Comparison of ENCODE assay signal across 9 cellular contexts in genomic region chr2:196783431-196784094, GRCh38. TPM values are rescaled to one million over a fixed set of nuclear protein-coding genes. Genes with fewer than 3 reads are reported as not detected.
DNase-seq lines count a peak whose midpoint lies in the region; ATAC-seq and TF ChIP-seq lines count a peak whose summit lies in the region.
"Had no signal": no experiment of that assay in that cellular context is flagged by ENCODE, and none has a peak within 500 bp of the region (broad histone marks: within the 10 kb centered on the region; RNA-seq: fewer than 3 reads in every experiment).

No MANE protein-coding gene starts in this region.

- H2BK12ac ChIP-seq in H9 (ENCODE audit: insufficient read length, low read depth, low read length), result no peak overlapping the region

- peaks cover 0 to 96% of the 10 kb centered on the region in 2 donors for H3K36me3 ChIP-seq in left lung

- peak; percentile 16 for DNase-seq in GM12864 (ENCODE audit: low read depth)
- DNase-seq in H9, result no peak
- peak; percentile 71 for DNase-seq in activated CD4-positive, alpha-beta memory T cell treated with anti-CD3 and anti-CD28 coated beads for 36 hours
- no peak for DNase-seq in left lung
- no peak for DNase-seq in NCI-H510A (lab: John Stamatoyannopoulos, UW)
- no peak for DNase-seq in HuH-7.5 (ENCODE audit: low spot score)
- DNase-seq in central memory CD4-positive, alpha-beta T cell, result no peak

- POLR2A ChIA-PET in activated CD4-positive, alpha-beta memory T cell treated with anti-CD3 and anti-CD28 coated beads for 36 hours (lab: Charles Lee), result no interaction called here

- H3K9me3 Mint-ChIP-seq in H9, result no peaks in the 10 kb centered on the region
- no peaks in the 10 kb centered on the region for H3K9me3 Mint-ChIP-seq in activated CD4-positive, alpha-beta memory T cell treated with anti-CD3 and anti-CD28 coated beads for 36 hours

- no peak overlapping the region for H2AFZ ChIP-seq in H9 (ENCODE audit: low read length)

- H3K4me3 ChIP-seq in GM12864 (ENCODE audit: low read depth, low read length) (no peak overlapping the region), left lung (no peak overlapping the region)

- no peak overlapping the region for H3K18ac ChIP-seq in H9 (ENCODE audit: insufficient read length, low read depth, low read length)

- H3K23ac ChIP-seq in H9 (ENCODE audit: insufficient read length, low read depth, low read length), result no peak overlapping the region

- no peak overlapping the region for H3K9ac ChIP-seq in H9 (ENCODE audit: extremely low read depth, insufficient read length, low read length)

- H3K27me3 ChIP-seq in H9 (ENCODE audit: insufficient read depth, low read length) (no peaks in the 10 kb centered on the region), left lung (no peaks in the 10 kb centered on the region)

- H4K91ac ChIP-seq in H9 (ENCODE audit: insufficient read length, low read depth, low read length), result no peak overlapping the region

- H2BK120ac ChIP-seq in H9 (ENCODE audit: low read depth, low read length, poor library complexity, severe bottlenecking), result no peak overlapping the region

- no peak overlapping the region for H3T11ph ChIP-seq in H9 (ENCODE audit: low read length)

- no peak overlapping the region for H2BK15ac ChIP-seq in H9 (ENCODE audit: low read depth, low read length)

- H2BK5ac ChIP-seq in H9 (ENCODE audit: insufficient read length, low read length), result no peak overlapping the region

- H3K4ac ChIP-seq in H9 (ENCODE audit: low read depth, low read length), result no peak overlapping the region

- no peaks in the 10 kb centered on the region for H3K79me2 ChIP-seq in H9 (ENCODE audit: insufficient read depth, low read length)

- no peak overlapping the region for H3K4me3 Mint-ChIP-seq in H9
- H3K4me3 Mint-ChIP-seq in activated CD4-positive, alpha-beta memory T cell treated with anti-CD3 and anti-CD28 coated beads for 36 hours, result no peak overlapping the region

- no peaks in the 10 kb centered on the region for H3K4me1 Mint-ChIP-seq in H9
- peaks cover 15% of the 10 kb centered on the region for H3K4me1 Mint-ChIP-seq in activated CD4-positive, alpha-beta memory T cell treated with anti-CD3 and anti-CD28 coated beads for 36 hours (ENCODE audit: low read depth)

- H3K4me2 ChIP-seq in H9 (ENCODE audit: insufficient read depth, insufficient read length, low read length), result no peak overlapping the region

- no peaks in the 10 kb centered on the region for H3K23me2 ChIP-seq in H9 (ENCODE audit: insufficient read length, low read depth, low read length, poor library complexity, severe bottlenecking)

- H3K36me3 Mint-ChIP-seq in H9 (ENCODE audit: insufficient read depth in 1 of 3, low read depth in 3 of 3), result peaks cover 19 to 52% (median 32%) of the 10 kb centered on the region in 3 experiments; a peak in 6 of 7 replicates
- H3K36me3 Mint-ChIP-seq in activated CD4-positive, alpha-beta memory T cell treated with anti-CD3 and anti-CD28 coated beads for 36 hours, result peaks cover 36% of the 10 kb centered on the region

- no peak overlapping the region for H4K8ac ChIP-seq in H9 (replicated peaks; ENCODE audit: insufficient read length, low read depth, low read length)

- WGBS in H9 (ENCODE audit: extremely low coverage, insufficient read length, low lambda C conversion rate), result no CpG with 5 or more reads among the region's 4 CpGs

- no peaks in the 10 kb centered on the region for H4K20me1 ChIP-seq in H9 (ENCODE audit: control insufficient read depth, insufficient read depth, insufficient read length)

- no peaks in the 10 kb centered on the region for H3K27me3 Mint-ChIP-seq in H9 (ENCODE audit: low read depth)
- H3K27me3 Mint-ChIP-seq in activated CD4-positive, alpha-beta memory T cell treated with anti-CD3 and anti-CD28 coated beads for 36 hours, result no peaks in the 10 kb centered on the region

- peak overlapping the region in 2 of 3 experiments; percentile 65 to 86; a peak in 2 of 7 replicates for H3K27ac Mint-ChIP-seq in H9
- H3K27ac Mint-ChIP-seq in activated CD4-positive, alpha-beta memory T cell treated with anti-CD3 and anti-CD28 coated beads for 36 hours, result peak overlapping the region; percentile 64

- no peaks in the 10 kb centered on the region for H3K4me1 ChIP-seq in H9 (ENCODE audit: insufficient read depth, low read length)
- H3K4me1 ChIP-seq in left lung, result no peaks in the 10 kb centered on the region

- CTCF ChIA-PET in activated CD4-positive, alpha-beta memory T cell treated with anti-CD3 and anti-CD28 coated beads for 36 hours (lab: Charles Lee), result no interaction called here

- intact Hi-C loops in activated CD4-positive, alpha-beta memory T cell treated with anti-CD3 and anti-CD28 coated beads for 36 hours (cut with micrococcal nuclease), result loop anchor here (10.0 kb wide), 1 partner anchor 921 kb away; the partner anchor contains the start of gene MARS2
- intact Hi-C loops in left lung (cut with DNase I), result no loop called here

- H3K9me3 ChIP-seq in H9 (ENCODE audit: control insufficient read depth, low read depth, low read length), result no peaks in the 10 kb centered on the region
- no peaks in the 10 kb centered on the region for H3K9me3 ChIP-seq in left lung

- H3K14ac ChIP-seq in H9 (ENCODE audit: insufficient read depth, low read length), result no peak overlapping the region

- no peak overlapping the region for H2BK20ac ChIP-seq in H9 (ENCODE audit: low read depth, low read length, poor library complexity, severe bottlenecking)

- no peak overlapping the region for H3K56ac ChIP-seq in H9 (ENCODE audit: insufficient read length, low read depth, low read length)

- H2AK5ac ChIP-seq in H9 (ENCODE audit: insufficient read length, low read length), result no peak overlapping the region

- ATAC-seq in left lung, result peak; percentile 57
- ATAC-seq in HG03354 (IDR thresholded peaks at IDR 0.05; ENCODE audit: poor library complexity, severe bottlenecking, unreplicated experiment), result no peak

- H3K27ac ChIP-seq in H9 (ENCODE audit: insufficient read length, low read depth, low read length) (no peak overlapping the region), left lung (no peak overlapping the region)

- H4K5ac ChIP-seq in H9 (ENCODE audit: insufficient read length, low read depth, low read length), result no peak overlapping the region

- TF ChIP-seq CTCF in GM12864 (IDR thresholded peaks at IDR 0.05; ENCODE audit: low read depth, low read length, missing control alignments), result no peak
- TF ChIP-seq CTCF in H9 (conservative IDR thresholded peaks at IDR 0.05), result no peak
- TF ChIP-seq CTCF in left lung (IDR thresholded peaks at IDR 0.05), result no peak

- no peaks in the 10 kb centered on the region for H3K79me1 ChIP-seq in H9 (ENCODE audit: insufficient read depth, low read depth, low read length, poor library complexity, severe bottlenecking)

RNA-seq across cellular contexts. Expression of gene GTF3C3, which starts 15.9 kb away (rescaled TPM):
- 59.6 and 64.6 TPM in 2 replicates for total RNA-seq in H9 (2021)
- total RNA-seq in activated CD4-positive, alpha-beta memory T cell treated with anti-CD3 and anti-CD28 coated beads for 36 hours, result 10 to 100 TPM; 77.1 to 86.0 TPM
- 10 to 100 TPM; 27.8 to 30.4 TPM for total RNA-seq in left lung

RNA-seq across cellular contexts. Expression of gene C2orf66, which starts 25.6 kb away (rescaled TPM):
- total RNA-seq in H9 (2021), result not detected in 2 replicates
- not detected for total RNA-seq in activated CD4-positive, alpha-beta memory T cell treated with anti-CD3 and anti-CD28 coated beads for 36 hours
- under 1 TPM; 0.15 to 0.16 TPM for total RNA-seq in left lung
- total RNA-seq: OCI-LY7 had no signal

Comparison
In these comparisons a context has a peak if more than half of its experiments do, and no peak if none do; other contexts are left out.
1. DNase-seq: peak in GM12864 (single experiment) and activated CD4-positive, alpha-beta memory T cell treated with anti-CD3 and anti-CD28 coated beads for 36 hours (single experiment); none in H9 (single experiment), left lung (0 of 2), NCI-H510A (single experiment), HuH-7.5 (single experiment) and central memory CD4-positive, alpha-beta T cell (single experiment).